1 cellular context compared by ENCODE assay signal in the genomic region with DNA sequence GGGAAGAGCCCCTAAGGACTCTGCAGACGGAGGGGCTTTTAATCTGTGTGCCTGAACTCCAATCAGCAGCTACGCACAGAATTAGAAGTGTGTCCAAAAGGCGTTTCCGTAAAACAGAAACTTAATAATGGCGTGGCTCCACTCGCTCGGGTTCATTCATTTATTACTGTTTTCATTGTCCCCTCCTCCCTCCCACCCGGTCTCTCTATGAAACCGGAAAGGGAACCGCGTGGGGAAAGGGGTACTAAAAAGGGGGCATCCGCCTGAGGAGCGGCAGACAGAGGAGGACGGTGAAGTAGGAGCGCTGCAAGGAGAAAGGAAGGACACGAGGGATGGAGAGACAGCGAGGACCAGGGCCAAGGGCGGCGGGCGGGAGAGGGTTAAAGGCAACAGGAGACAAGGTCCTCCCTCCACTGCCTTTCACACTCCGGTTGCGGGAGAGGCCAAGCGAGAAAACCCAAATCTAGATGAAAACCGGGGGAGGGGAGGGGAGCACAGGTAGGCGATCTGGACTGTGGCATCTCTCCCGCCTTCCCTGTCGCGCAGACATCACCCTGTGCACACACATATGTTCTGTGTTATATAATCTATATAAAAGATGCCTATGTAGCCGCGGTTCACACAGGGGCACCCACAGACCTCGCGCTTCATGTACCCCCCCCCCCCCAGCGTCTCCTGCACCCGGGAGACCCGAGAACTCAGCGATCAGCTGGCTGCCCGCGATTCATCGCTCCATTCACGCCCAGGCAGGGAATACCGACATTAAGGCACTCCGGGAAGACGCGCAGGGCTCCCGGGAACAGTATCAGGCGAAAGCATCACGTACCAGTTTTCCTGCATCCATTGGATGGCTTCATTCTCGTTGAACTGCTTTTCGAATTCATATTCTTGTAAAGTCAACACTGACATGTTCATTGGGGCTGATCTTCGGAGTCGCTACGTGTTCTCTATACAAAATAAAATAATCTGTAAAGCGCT.
A peak's percentile ranks its signal among the peaks of the same experiment; 100 is the strongest.
TF ChIP-seq lines count a peak whose summit lies in the region.

No MANE protein-coding gene starts in this region.

TF ChIP-seq in K562, 482 proteins besides CTCF, POLR2A, EP300 and RAD21 (continued from another document):
- TF ChIP-seq, protein P1, sequence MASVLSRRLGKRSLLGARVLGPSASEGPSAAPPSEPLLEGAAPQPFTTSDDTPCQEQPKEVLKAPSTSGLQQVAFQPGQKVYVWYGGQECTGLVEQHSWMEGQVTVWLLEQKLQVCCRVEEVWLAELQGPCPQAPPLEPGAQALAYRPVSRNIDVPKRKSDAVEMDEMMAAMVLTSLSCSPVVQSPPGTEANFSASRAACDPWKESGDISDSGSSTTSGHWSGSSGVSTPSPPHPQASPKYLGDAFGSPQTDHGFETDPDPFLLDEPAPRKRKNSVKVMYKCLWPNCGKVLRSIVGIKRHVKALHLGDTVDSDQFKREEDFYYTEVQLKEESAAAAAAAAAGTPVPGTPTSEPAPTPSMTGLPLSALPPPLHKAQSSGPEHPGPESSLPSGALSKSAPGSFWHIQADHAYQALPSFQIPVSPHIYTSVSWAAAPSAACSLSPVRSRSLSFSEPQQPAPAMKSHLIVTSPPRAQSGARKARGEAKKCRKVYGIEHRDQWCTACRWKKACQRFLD (CRISPR knock-in tag; IDR thresholded peaks at IDR 0.05), result peak; percentile 26; the same call in 1 of the 2 replicates
- TF ChIP-seq PURB (CRISPR knock-in tag; IDR thresholded peaks at IDR 0.05; ENCODE audit: low read depth) (no peak), ILF3 (IDR thresholded peaks at IDR 0.05; ENCODE audit: borderline replicate concordance) (no peak)
TF ChIP-seq in K562: peak in this region for 40.
